ENCODE assay signal across 13 cellular contexts in the genomic region with DNA sequence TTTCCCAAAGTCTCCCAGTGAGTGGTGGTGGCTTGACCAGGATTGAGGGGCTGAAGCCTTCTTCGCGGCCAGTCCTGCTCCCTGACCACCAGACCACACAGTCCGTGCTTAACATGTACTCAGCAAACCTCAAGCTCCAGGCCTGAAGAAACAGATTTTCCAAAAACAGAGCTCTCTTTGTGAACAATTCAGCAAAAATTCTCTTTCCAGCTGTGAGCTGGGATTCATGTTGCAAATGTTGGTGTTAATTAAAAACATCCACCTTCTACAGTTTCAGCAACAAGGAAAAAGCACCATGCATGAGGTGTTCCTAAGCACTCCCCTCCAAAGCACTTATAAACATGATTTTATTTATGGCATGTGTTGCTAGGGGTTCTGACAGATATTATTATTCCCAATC.
DNase-seq lines count a peak whose midpoint lies in the region; ATAC-seq and TF ChIP-seq lines count a peak whose summit lies in the region.
"Had no signal": no experiment of that assay in that cellular context is flagged by ENCODE, and none has a peak within 500 bp of the region (broad histone marks: within the 10 kb centered on the region; RNA-seq: fewer than 3 reads in every experiment).

No MANE protein-coding gene starts in this region.

- TF ChIP-seq EP300 in upper lobe of left lung (IDR thresholded peaks at IDR 0.05): no peak

- no peak overlapping the region for H2BK12ac ChIP-seq in mesenchymal stem cell (ENCODE audit: low read length in 2 of 2)

- H3K4me3 ChIP-seq in heart left ventricle: no peak overlapping the region
- no peak overlapping the region for H3K4me3 ChIP-seq in mesenchymal stem cell (ENCODE audit: insufficient read depth in 1 of 2, low read depth in 1 of 2, low read length in 2 of 2)
- H3K4me3 ChIP-seq in upper lobe of left lung: no peak overlapping the region

- H3K4me1 ChIP-seq in heart left ventricle (peaks cover 3 to 51% (median 31%) of the 10 kb centered on the region in 12 donors), mesenchymal stem cell (ENCODE audit: control insufficient read depth, insufficient read depth, low read depth, low read length) (peaks cover 8% of the 10 kb centered on the region), upper lobe of left lung (peaks cover 7 to 9% (median 8%) of the 10 kb centered on the region in 4 donors)

- H3K4me2 ChIP-seq in mesenchymal stem cell (ENCODE audit: low read length, poor library complexity, severe bottlenecking): no peak overlapping the region

- H2BK5ac ChIP-seq in mesenchymal stem cell (ENCODE audit: low read depth, low read length, poor library complexity, severe bottlenecking): no peak overlapping the region

- peaks cover 28% of the 10 kb centered on the region for H3K79me1 ChIP-seq in mesenchymal stem cell (replicated peaks; ENCODE audit: low read length, poor library complexity, severe bottlenecking)

- intact Hi-C loops in heart left ventricle (cut with DNase I): loop anchor here in 3 of 10 donors (5.0 to 10.0 kb wide), 3 partner anchors 36 to 163 kb away; no protein-coding TSS in a partner anchor
- intact Hi-C loops in cardiac septum (cut with DNase I): no loop called here

- no peak overlapping the region for H3K4ac ChIP-seq in mesenchymal stem cell (ENCODE audit: low read depth in 1 of 2, low read length in 2 of 2)

- no peaks in the 10 kb centered on the region for H3K9me3 ChIP-seq in heart left ventricle
- no peaks in the 10 kb centered on the region for H3K9me3 ChIP-seq in mesenchymal stem cell (ENCODE audit: control insufficient read depth, low read length)
- H3K9me3 ChIP-seq in upper lobe of left lung: no peaks in the 10 kb centered on the region

- no peak overlapping the region for H3K18ac ChIP-seq in mesenchymal stem cell (ENCODE audit: low read depth in 1 of 2, low read length in 2 of 2)

- no peak overlapping the region for H3K14ac ChIP-seq in mesenchymal stem cell (ENCODE audit: low read length in 2 of 2)

- H4K8ac ChIP-seq in mesenchymal stem cell (ENCODE audit: low read length): no peak overlapping the region

- 78 to 95% (median 89%) methylated on average over 3 of the region's 3 CpGs for WGBS in heart left ventricle, 4 donors
- WGBS in mesenchymal stem cell: 100% methylated on average over 3 of the region's 3 CpGs
- 96 to 100% methylated on average over 3 of the region's 3 CpGs for WGBS in upper lobe of left lung, 2 donors

- peak overlapping the region; percentile 60 for H3K9ac ChIP-seq in mesenchymal stem cell (ENCODE audit: low read length)

- TF ChIP-seq CTCF in heart left ventricle (IDR thresholded peaks at IDR 0.05) (no peak), upper lobe of left lung (IDR thresholded peaks at IDR 0.05) (no peak), GM20000 (IDR thresholded peaks at IDR 0.05; ENCODE audit: extremely low read depth, missing control alignments) (no peak)

- H2AK5ac ChIP-seq in mesenchymal stem cell (ENCODE audit: low read length, severe bottlenecking): peak overlapping the region; percentile 47

- no peak overlapping the region for H2BK120ac ChIP-seq in mesenchymal stem cell (ENCODE audit: low read depth, low read length)

- DNase-seq in heart left ventricle (no peak), cardiac septum (ENCODE audit: low spot score) (no peak), mesenchymal stem cell (no peak), upper lobe of left lung (no peak), GM20000 (ENCODE audit: low spot score) (no peak), NCI-H1417 (lab: John Stamatoyannopoulos, UW) (no peak)
- DNase-seq: activated CD8-positive, alpha-beta memory T cell treated with anti-CD3 and anti-CD28 coated beads, Interleukin-2, amount 50 U/mL, for 4 hours; aorta; endodermal cell; SIG-M5 had no signal

- peaks cover 0 to 67% (median 58%) of the 10 kb centered on the region in 9 donors for H3K36me3 ChIP-seq in heart left ventricle
- peaks cover 25 to 80% of the 10 kb centered on the region in 2 experiments for H3K36me3 ChIP-seq in mesenchymal stem cell (ENCODE audit: control insufficient read depth in 1 of 2, insufficient read depth in 2 of 2, low read depth in 1 of 2, low read length in 2 of 2)
- H3K36me3 ChIP-seq in upper lobe of left lung: peaks cover 0 to 63% (median 25%) of the 10 kb centered on the region in 4 donors

- no peak overlapping the region for H2AFZ ChIP-seq in mesenchymal stem cell (ENCODE audit: low read depth, low read length)

- no peak overlapping the region for H4K91ac ChIP-seq in mesenchymal stem cell (ENCODE audit: low read length)

- H3K27ac ChIP-seq in heart left ventricle (peak overlapping the region in 7 of 12 donors; percentile 18 to 54 (median 39)), angular gyrus (ENCODE audit: low read depth, low read length) (peak overlapping the region; percentile 22), mesenchymal stem cell (ENCODE audit: low read length, poor library complexity, severe bottlenecking) (peak overlapping the region; percentile 17), upper lobe of left lung (peak overlapping the region; percentile 16 to 71 (median 47))

- H3K23ac ChIP-seq in mesenchymal stem cell (ENCODE audit: low read length in 2 of 2): no peak overlapping the region

- H3K27me3 ChIP-seq in heart left ventricle (no peaks in the 10 kb centered on the region), mesenchymal stem cell (ENCODE audit: control insufficient read depth in 1 of 2, insufficient read depth in 1 of 2, low read length in 2 of 2) (no peaks in the 10 kb centered on the region), upper lobe of left lung (no peaks in the 10 kb centered on the region)

- H2BK15ac ChIP-seq in mesenchymal stem cell (ENCODE audit: low read depth, poor library complexity, severe bottlenecking): no peak overlapping the region

- TF ChIP-seq POLR2A in heart left ventricle (IDR thresholded peaks at IDR 0.05): no peak
- no peak for TF ChIP-seq POLR2A in upper lobe of left lung (IDR thresholded peaks at IDR 0.05)

- no peak for ATAC-seq in heart left ventricle
- no peak for ATAC-seq in upper lobe of left lung (ENCODE audit: low FRiP score in 2 of 2)
- ATAC-seq in GM18519 (IDR thresholded peaks at IDR 0.05; ENCODE audit: low FRiP score, unreplicated experiment): no peak
- ATAC-seq: left lobe of liver had no signal
